Comparison of ENCODE assay signal across 32 cellular contexts in genomic region chr20:59250293-59250692, GRCh38. TPM values are rescaled to one million over a fixed set of nuclear protein-coding genes. Genes with fewer than 3 reads are reported as not detected.
"Had no signal": no experiment of that assay in that cellular context is flagged by ENCODE, and none has a peak within 500 bp of the region (broad histone marks: within the 10 kb centered on the region; RNA-seq: fewer than 3 reads in every experiment).

No MANE protein-coding gene starts in this region.

- H3K27ac Mint-ChIP-seq: nephron; stimulated activated effector memory CD8-positive, alpha-beta T cell treated with anti-CD3 and anti-CD28 coated beads, Interleukin-12 subunit alpha, Interleukin-12 subunit beta, amount 100 ng/mL, for 72 hours; stimulated activated naive CD8-positive, alpha-beta T cell treated with anti-CD3 and anti-CD28 coated beads, Interleukin-15, Interleukin-2, amounts not matched to agents 100 ng/mL and 50 ng/mL, for 24 hours; type B pancreatic cell had no signal

- H3K9me3 ChIP-seq: left lung, lower lobe of right lung, pancreas, prostate gland, sigmoid colon, suprapubic skin, thoracic aorta, uterus had no signal

- H3K27me3 ChIP-seq: spleen, uterus had no signal

- H3K36me3 ChIP-seq: left lung, lower lobe of right lung, pancreas, prostate gland, sigmoid colon, suprapubic skin, thoracic aorta, tibial artery, uterus had no signal

- H3K4me3 Mint-ChIP-seq: immature natural killer cell; naive thymus-derived CD8-positive, alpha-beta T cell; nephron; neural crest cell; stimulated activated effector memory CD8-positive, alpha-beta T cell treated with anti-CD3 and anti-CD28 coated beads, Interleukin-12 subunit alpha, Interleukin-12 subunit beta, amount 100 ng/mL, for 72 hours; stimulated activated naive CD8-positive, alpha-beta T cell treated with anti-CD3 and anti-CD28 coated beads, Interleukin-15, Interleukin-2, amounts not matched to agents 100 ng/mL and 50 ng/mL, for 24 hours; type B pancreatic cell had no signal

- DNase-seq: hypothalamus; immature natural killer cell; kidney; left colon; left lung; lower lobe of right lung; mammary epithelial cell; mesenchymal stem cell; naive thymus-derived CD8-positive, alpha-beta T cell; nucleus accumbens; pancreas; posterior cingulate gyrus; retina; right cardiac atrium; sigmoid colon; small intestine; spleen; stimulated activated CD4-positive, alpha-beta T cell treated with anti-CD3 and anti-CD28 coated beads, Interleukin-4, amount 100 ng/mL, for 24 hours; stimulated activated naive CD4-positive, alpha-beta T cell; tibial artery; uterus had no signal

- ATAC-seq: left colon; left lung; lower lobe of right lung; naive thymus-derived CD8-positive, alpha-beta T cell; pancreas; right cardiac atrium; stimulated activated effector memory CD8-positive, alpha-beta T cell treated with anti-CD3 and anti-CD28 coated beads, Interleukin-12 subunit alpha, Interleukin-12 subunit beta, amount 100 ng/mL, for 72 hours had no signal

- H3K4me3 ChIP-seq: left lung, lower lobe of right lung, pancreas, prostate gland, sigmoid colon, spleen, suprapubic skin, thoracic aorta, tibial artery, uterus had no signal

- H3K27me3 Mint-ChIP-seq: naive thymus-derived CD8-positive, alpha-beta T cell; stimulated activated naive CD8-positive, alpha-beta T cell treated with anti-CD3 and anti-CD28 coated beads, Interleukin-15, Interleukin-2, amounts not matched to agents 100 ng/mL and 50 ng/mL, for 24 hours had no signal

- H3K9me3 Mint-ChIP-seq: immature natural killer cell had no signal

- H3K27ac ChIP-seq: left lung, lower lobe of right lung, pancreas, prostate gland, sigmoid colon, spleen, suprapubic skin, thoracic aorta, tibial artery, uterus had no signal

- H3K4me1 ChIP-seq: left lung, lower lobe of right lung, pancreas, prostate gland, sigmoid colon, suprapubic skin, tibial artery, uterus had no signal

- FAIRE-seq: kidney, pancreas, small intestine had no signal

RNA-seq across cellular contexts. Expression of gene EDN3, which starts 50.1 kb away (rescaled TPM):
- total RNA-seq: left lung; naive thymus-derived CD8-positive, alpha-beta T cell; osteoblast; right cardiac atrium; subcutaneous adipose tissue; thoracic aorta had no signal
- polyA plus RNA-seq: immature natural killer cell; liver; mammary epithelial cell; naive thymus-derived CD8-positive, alpha-beta T cell; right cardiac atrium had no signal
